Comparison of ENCODE assay signal across 1 cellular context in genomic region chr3:52432225-52432624, GRCh38.
A peak's percentile ranks its signal among the peaks of the same experiment; 100 is the strongest.
TF ChIP-seq lines count a peak whose summit lies in the region.

No MANE protein-coding gene starts in this region.

TF ChIP-seq in HepG2, 621 proteins besides CTCF, POLR2A, EP300 and RAD21:
- TF ChIP-seq E2F5 (CRISPR knock-in tag; conservative IDR thresholded peaks at IDR 0.05) (no peak), RFX5 (IDR thresholded peaks at IDR 0.05; ENCODE audit: low read depth, low read length) (no peak), MAFK (conservative IDR thresholded peaks at IDR 0.05 in 1 of 2, IDR thresholded peaks at IDR 0.05 in 1 of 2; ENCODE audit: low read length in 2 of 2) (peak; percentile 36; a peak in 2 of 4 replicates)
